10 cellular contexts compared by ENCODE assay signal in the genomic region with DNA sequence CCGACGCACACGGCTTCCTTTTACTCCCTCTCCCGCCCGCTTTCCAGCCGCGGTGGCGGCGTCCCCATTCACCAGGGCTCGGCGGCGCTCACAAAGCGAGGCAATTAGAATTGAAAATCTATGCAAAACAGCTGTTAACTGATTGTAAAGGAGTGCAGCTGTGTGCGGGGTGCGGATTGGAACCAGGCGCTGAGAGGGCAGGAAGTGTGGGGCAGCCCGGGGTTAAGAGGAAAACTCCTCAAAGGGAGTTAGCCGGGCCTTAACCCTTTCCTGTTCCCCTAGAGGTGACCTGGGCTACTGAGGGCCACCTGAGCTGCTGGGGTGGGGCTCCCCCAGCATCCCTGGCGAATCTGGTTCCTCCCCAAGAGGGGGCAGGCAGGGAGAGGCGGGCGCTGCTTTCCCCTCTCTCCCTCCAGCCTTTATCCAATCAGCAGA. TPM values are rescaled to one million over a fixed set of nuclear protein-coding genes. Genes with fewer than 3 reads are reported as not detected.
DNase-seq lines count a peak whose midpoint lies in the region; ATAC-seq, FAIRE-seq and TF ChIP-seq lines count a peak whose summit lies in the region.
"Had no signal": no experiment of that assay in that cellular context is flagged by ENCODE, and none has a peak within 500 bp of the region (broad histone marks: within the 10 kb centered on the region; RNA-seq: fewer than 3 reads in every experiment).

No MANE protein-coding gene starts in this region.

- H3K27me3 ChIP-seq in tibial artery, result no peaks in the 10 kb centered on the region

- H3K27me3 Mint-ChIP-seq in T-helper 17 cell, result no peaks in the 10 kb centered on the region

- H3K9me3 ChIP-seq in T-helper 17 cell (ENCODE audit: control insufficient read depth, low read length, poor library complexity, severe bottlenecking), result no peaks in the 10 kb centered on the region
- no peaks in the 10 kb centered on the region for H3K9me3 ChIP-seq in kidney (ENCODE audit: control insufficient read depth in 1 of 2, low read length in 2 of 2)
- no peaks in the 10 kb centered on the region for H3K9me3 ChIP-seq in tibial artery

- no peak overlapping the region for H3K4me3 ChIP-seq in kidney (ENCODE audit: low read length in 2 of 2)
- H3K4me3 ChIP-seq in tibial artery, result no peak overlapping the region

- no peak overlapping the region for H3K4me3 Mint-ChIP-seq in T-helper 17 cell
- H3K4me3 Mint-ChIP-seq: activated T-cell treated with anti-CD3 and anti-CD28 coated beads, Interleukin-2, amount 50 U/mL, for 72 hours had no signal

- ATAC-seq in T-helper 17 cell (no peak), GM19328 (IDR thresholded peaks at IDR 0.05; ENCODE audit: unreplicated experiment) (no peak)
- ATAC-seq: activated T-cell treated with anti-CD3 and anti-CD28 coated beads, Interleukin-2, amount 50 U/mL, for 72 hours had no signal

- H3K27ac ChIP-seq in kidney (ENCODE audit: low read depth in 2 of 2, low read length in 2 of 2), result no peak overlapping the region
- H3K27ac ChIP-seq in tibial artery, result no peak overlapping the region

- no peak for FAIRE-seq in kidney (lab: Jason Lieb, UNC)

- H3K36me3 ChIP-seq in kidney (ENCODE audit: control insufficient read depth in 1 of 2, insufficient read depth in 2 of 2, low read length in 2 of 2) (no peaks in the 10 kb centered on the region), tibial artery (no peaks in the 10 kb centered on the region)

- intact Hi-C loops in kidney (cut with DNase I) (no loop called here), tibial artery (cut with DNase I; ENCODE audit: low total_unique reads) (loop anchor here (5.0 kb wide), 2 partner anchors 40 to 105 kb away; no protein-coding TSS in a partner anchor)

- H3K36me3 Mint-ChIP-seq in T-helper 17 cell (ENCODE audit: low read depth), result no peaks in the 10 kb centered on the region

- H3K4me1 Mint-ChIP-seq in T-helper 17 cell, result peaks cover 12% of the 10 kb centered on the region

- H3K27ac Mint-ChIP-seq in T-helper 17 cell, result peak overlapping the region; percentile 65
- H3K27ac Mint-ChIP-seq: activated T-cell treated with anti-CD3 and anti-CD28 coated beads, Interleukin-2, amount 50 U/mL, for 72 hours had no signal

- peak; percentile 22 for DNase-seq in stimulated activated CD4-positive, alpha-beta T cell treated with anti-CD3 and anti-CD28 coated beads, Interleukin-15, amount 100 ng/mL, for 24 hours
- DNase-seq in stimulated activated CD4-positive, alpha-beta T cell treated with anti-CD3 and anti-CD28 coated beads, Interleukin-4, amount 100 ng/mL, for 4 hours, result no peak
- no peak for DNase-seq in T-helper 17 cell
- peak; percentile 65 for DNase-seq in kidney
- no peak for DNase-seq in LoVo (ENCODE audit: low spot score)
- no peak for DNase-seq in NCI-H2171 (lab: John Stamatoyannopoulos, UW)
- DNase-seq in tibial artery, result no peak
- DNase-seq: activated T-cell treated with anti-CD3 and anti-CD28 coated beads, Interleukin-2, amount 50 U/mL, for 72 hours; effector CD8-positive, alpha-beta T cell had no signal

- TF ChIP-seq CTCF in kidney (IDR thresholded peaks at IDR 0.05; ENCODE audit: borderline replicate concordance, extremely low read depth, insufficient read depth) (no peak), tibial artery (IDR thresholded peaks at IDR 0.05) (no peak)

- H3K9ac ChIP-seq in kidney (ENCODE audit: low read length in 2 of 2), result peak overlapping the region in 1 of 2 donors; percentile 19

- H3K4me1 ChIP-seq in kidney (ENCODE audit: control insufficient read depth in 1 of 2, insufficient read depth in 1 of 2, low read depth in 1 of 2, low read length in 2 of 2), result peaks cover 24 to 37% of the 10 kb centered on the region in 2 donors
- H3K4me1 ChIP-seq in tibial artery, result peaks cover 5 to 50% (median 25%) of the 10 kb centered on the region in 4 donors

RNA-seq across cellular contexts. Expression of gene GSE1, which starts 5.8 kb away (rescaled TPM):
- total RNA-seq in T-helper 17 cell (10 to 100 TPM; 39.1 to 40.9 TPM), kidney (92.8 TPM)
- polyA plus RNA-seq in kidney (ENCODE audit: insufficient read depth, low read depth, low replicate concordance), result 9.5 TPM

Comparison
In these comparisons a context has a peak if more than half of its experiments do, and no peak if none do; other contexts are left out.
1. DNase-seq: peak in stimulated activated CD4-positive, alpha-beta T cell treated with anti-CD3 and anti-CD28 coated beads, Interleukin-15, amount 100 ng/mL, for 24 hours (single experiment) and kidney (single experiment); none in stimulated activated CD4-positive, alpha-beta T cell treated with anti-CD3 and anti-CD28 coated beads, Interleukin-4, amount 100 ng/mL, for 4 hours (0 of 2), T-helper 17 cell (0 of 3), LoVo (single experiment), NCI-H2171 (single experiment) and tibial artery (0 of 2).